In the genomic region with DNA sequence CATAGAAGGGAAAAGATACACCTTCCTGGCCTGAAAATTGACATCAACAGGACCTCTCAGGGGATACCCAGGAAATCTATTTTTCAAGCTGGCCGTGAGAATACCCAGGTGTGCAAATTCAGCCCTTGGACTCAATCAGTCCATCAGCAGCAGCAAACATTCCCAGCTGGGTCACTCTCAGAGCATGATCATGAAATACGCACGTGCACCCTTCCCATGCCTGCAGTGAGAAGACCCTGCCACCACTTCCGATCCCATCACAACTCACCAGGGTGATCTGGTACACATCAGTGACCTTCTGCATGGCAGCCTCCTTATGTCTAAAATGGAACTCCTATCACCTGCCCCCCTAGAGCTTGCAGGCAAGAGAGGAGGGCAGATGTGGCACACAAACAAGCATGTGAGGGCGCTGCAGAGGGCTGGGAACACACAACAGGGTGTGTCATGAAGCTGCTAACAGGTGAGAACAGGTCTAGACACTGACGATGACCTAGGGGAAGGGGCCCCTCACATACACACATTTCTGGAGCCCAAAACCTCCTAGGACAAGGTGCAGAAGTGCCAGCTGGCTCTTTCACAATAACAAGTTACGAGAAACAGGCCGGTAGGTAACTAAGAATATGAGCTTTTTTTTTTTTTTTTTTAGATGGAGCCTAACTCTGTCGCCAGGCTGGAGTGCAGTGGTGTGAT, we compare ENCODE assay signal across 25 cellular contexts. TPM values are rescaled to one million over a fixed set of nuclear protein-coding genes. Genes with fewer than 3 reads are reported as not detected.
"Had no signal": no experiment of that assay in that cellular context is flagged by ENCODE, and none has a peak within 500 bp of the region (broad histone marks: within the 10 kb centered on the region; RNA-seq: fewer than 3 reads in every experiment).

No MANE protein-coding gene starts in this region.

- H3K36me3 Mint-ChIP-seq: activated naive CD4-positive, alpha-beta T cell treated with anti-CD3 and anti-CD28 coated beads, Interleukin-2, amount 50 U/mL, for 72 hours had no signal

- ATAC-seq: activated naive CD4-positive, alpha-beta T cell treated with anti-CD3 and anti-CD28 coated beads, Interleukin-2, amount 50 U/mL, for 72 hours; activated naive CD8-positive, alpha-beta T cell treated with anti-CD3 and anti-CD28 coated beads, Interleukin-2, amount 50 U/mL, for 24 hours; activated T-cell treated with anti-CD3 and anti-CD28 coated beads, Interleukin-2, amount 50 U/mL, for 4 hours; K562; T-helper 17 cell had no signal

- DNase-seq: activated B cell treated with CpG ODN at 0.5 μM for 24 hours; activated CD4-positive, alpha-beta T cell treated with anti-CD3 and anti-CD28 coated beads for 1 hour; activated CD4-positive, alpha-beta T cell treated with anti-CD3 and anti-CD28 coated beads, Interleukin-2, amount 10 ng/mL, durations not matched to agents 24 days and 14 days; activated CD4-positive, alpha-beta T cell treated with anti-CD3 and anti-CD28 coated beads, Interleukin-2, amount 50 U/mL, for 48 hours; activated CD8-positive, alpha-beta memory T cell treated with anti-CD3 and anti-CD28 coated beads for 24 hours; activated naive CD4-positive, alpha-beta T cell treated with Interleukin-2 at 50 U/mL for 16 hours; activated naive CD8-positive, alpha-beta T cell treated with anti-CD3 and anti-CD28 coated beads, Interleukin-2, amount 50 U/mL, for 24 hours; activated T-cell treated with anti-CD3 and anti-CD28 coated beads, Interleukin-2, amount 50 U/mL, for 4 hours; amniotic stem cell; Karpas-422; MM.1S; NCI-H1105; NCI-H1436; NCI-H187; NCI-H2081; NCI-H510A treated with DMSO at 0.1 percent for 48 hours; NCI-H69; NK-92 treated with Interleukin-12 subunit alpha and Interleukin-12 subunit beta, amount 100 ng/mL, for 24 hours; Peyer's patch; SHP77 treated with DMSO at 0.1 percent for 48 hours; T-helper 17 cell; T1000 had no signal

- H3K27me3 Mint-ChIP-seq: activated naive CD8-positive, alpha-beta T cell treated with anti-CD3 and anti-CD28 coated beads, Interleukin-2, amount 50 U/mL, for 24 hours had no signal

- H3K9me3 ChIP-seq: Peyer's patch had no signal

- H3K27ac Mint-ChIP-seq: activated B cell treated with CpG ODN at 0.5 μM for 24 hours; activated CD4-positive, alpha-beta T cell treated with anti-CD3 and anti-CD28 coated beads, Interleukin-2, amount 10 ng/mL, durations not matched to agents 24 days and 14 days; activated naive CD4-positive, alpha-beta T cell treated with anti-CD3 and anti-CD28 coated beads, Interleukin-2, amount 50 U/mL, for 72 hours; activated naive CD8-positive, alpha-beta T cell treated with anti-CD3 and anti-CD28 coated beads, Interleukin-2, amount 50 U/mL, for 24 hours; T-helper 17 cell had no signal

- H3K4me3 ChIP-seq: K562, Peyer's patch had no signal

- FAIRE-seq: K562, TTC549 had no signal

- H3K27me3 ChIP-seq: Peyer's patch had no signal

- H3K4me1 Mint-ChIP-seq: activated B cell treated with CpG ODN at 0.5 μM for 24 hours; activated naive CD8-positive, alpha-beta T cell treated with anti-CD3 and anti-CD28 coated beads, Interleukin-2, amount 50 U/mL, for 24 hours had no signal

- H3K4me1 ChIP-seq: Peyer's patch had no signal

- H3K9me3 Mint-ChIP-seq: activated B cell treated with CpG ODN at 0.5 μM for 24 hours; activated CD4-positive, alpha-beta T cell treated with anti-CD3 and anti-CD28 coated beads, Interleukin-2, amount 10 ng/mL, durations not matched to agents 24 days and 14 days; activated naive CD4-positive, alpha-beta T cell treated with anti-CD3 and anti-CD28 coated beads, Interleukin-2, amount 50 U/mL, for 72 hours; activated naive CD8-positive, alpha-beta T cell treated with anti-CD3 and anti-CD28 coated beads, Interleukin-2, amount 50 U/mL, for 24 hours; activated T-cell treated with anti-CD3 and anti-CD28 coated beads, Interleukin-2, amount 50 U/mL, for 4 hours had no signal

- H3K36me3 ChIP-seq: Peyer's patch had no signal

- H3K27ac ChIP-seq: Peyer's patch had no signal

- H3K4me3 Mint-ChIP-seq: activated B cell treated with CpG ODN at 0.5 μM for 24 hours; activated CD4-positive, alpha-beta T cell treated with anti-CD3 and anti-CD28 coated beads, Interleukin-2, amount 10 ng/mL, durations not matched to agents 24 days and 14 days; activated naive CD8-positive, alpha-beta T cell treated with anti-CD3 and anti-CD28 coated beads, Interleukin-2, amount 50 U/mL, for 24 hours; activated T-cell treated with anti-CD3 and anti-CD28 coated beads, Interleukin-2, amount 50 U/mL, for 4 hours; T-helper 17 cell had no signal

RNA-seq across cellular contexts. Expression of a gene that starts 42.4 kb away (rescaled TPM):
- total RNA-seq: activated B cell treated with CpG ODN at 0.5 μM for 24 hours had no signal
